12 cellular contexts compared by ENCODE assay signal in genomic region chr22:33247758-33248157, GRCh38.
DNase-seq lines count a peak whose midpoint lies in the region; ATAC-seq and TF ChIP-seq lines count a peak whose summit lies in the region.
"Had no signal": no experiment of that assay in that cellular context is flagged by ENCODE, and none has a peak within 500 bp of the region (broad histone marks: within the 10 kb centered on the region; RNA-seq: fewer than 3 reads in every experiment).

No MANE protein-coding gene starts in this region.

- no peaks in the 10 kb centered on the region for H3K9me3 Mint-ChIP-seq in MCF 10A (ENCODE audit: unreplicated experiment)
- H3K9me3 Mint-ChIP-seq in stimulated activated naive CD8-positive, alpha-beta T cell treated with anti-CD3 and anti-CD28 coated beads, Interleukin-15, amount 100 ng/mL, for 72 hours, result peaks cover 0 to 6% of the 10 kb centered on the region in 2 donors

- CTCF ChIA-PET in MCF 10A (lab: Yijun Ruan, JAX), result interaction anchor here (1.2 to 1.6 kb wide), 2 partner anchors 27 to 38 kb away, joined by 4 read pairs; no protein-coding TSS in a partner anchor

- H3K4me3 ChIP-seq in breast epithelium (no peak overlapping the region), thoracic aorta (no peak overlapping the region), left lung (no peak overlapping the region)
- H3K4me3 ChIP-seq: neural progenitor cell had no signal

- no TSS peak for BruUV-seq in MCF 10A (replicated peaks; lab: Mats Ljungman, UMichigan)

- no peak for TF ChIP-seq POLR2A in breast epithelium (IDR thresholded peaks at IDR 0.05)

- H3K27ac Mint-ChIP-seq in MCF 10A (ENCODE audit: low read depth, unreplicated experiment), result peak overlapping the region; percentile 88
- no peak overlapping the region for H3K27ac Mint-ChIP-seq in stimulated activated naive CD8-positive, alpha-beta T cell treated with anti-CD3 and anti-CD28 coated beads, Interleukin-15, amount 100 ng/mL, for 72 hours
- H3K27ac Mint-ChIP-seq: neural progenitor cell had no signal

- intact Hi-C loops in MCF 10A (cut with micrococcal nuclease) (no loop called here), breast epithelium (cut with DNase I; ENCODE audit: low total_unique reads) (no loop called here), left lung (cut with DNase I) (no loop called here)

- H3K27ac ChIP-seq in breast epithelium (no peak overlapping the region), thoracic aorta (peak overlapping the region in 1 of 2 donors; percentile 56), left lung (no peak overlapping the region)
- H3K27ac ChIP-seq: neural progenitor cell had no signal

- no peaks in the 10 kb centered on the region for H3K36me3 ChIP-seq in breast epithelium
- no peaks in the 10 kb centered on the region for H3K36me3 ChIP-seq in thoracic aorta
- H3K36me3 ChIP-seq in left lung, result no peaks in the 10 kb centered on the region
- H3K36me3 ChIP-seq: neural progenitor cell had no signal

- H3K4me3 Mint-ChIP-seq in MCF 10A (ENCODE audit: unreplicated experiment), result no peak overlapping the region
- no peak overlapping the region for H3K4me3 Mint-ChIP-seq in stimulated activated naive CD8-positive, alpha-beta T cell treated with anti-CD3 and anti-CD28 coated beads, Interleukin-15, amount 100 ng/mL, for 72 hours
- H3K4me3 Mint-ChIP-seq: neural progenitor cell had no signal

- H3K4me1 ChIP-seq in breast epithelium (no peaks in the 10 kb centered on the region), thoracic aorta (ENCODE audit: control insufficient read depth in 1 of 2, low read depth in 2 of 2) (peaks cover 3 to 35% of the 10 kb centered on the region in 2 donors), left lung (no peaks in the 10 kb centered on the region)
- H3K4me1 ChIP-seq: neural progenitor cell had no signal

- DNase-seq in MCF 10A (ENCODE audit: unreplicated experiment), result no peak
- no peak for DNase-seq in breast epithelium (ENCODE audit: low spot score in 2 of 2)
- peak; percentile 3 for DNase-seq in RKO (ENCODE audit: low spot score)
- DNase-seq in thoracic aorta (ENCODE audit: low spot score), result no peak
- no peak for DNase-seq in stimulated activated naive CD8-positive, alpha-beta T cell treated with anti-CD3 and anti-CD28 coated beads, Interleukin-15, amount 100 ng/mL, for 72 hours
- DNase-seq in left lung, result no peak
- DNase-seq: activated CD8-positive, alpha-beta memory T cell treated with anti-CD3 and anti-CD28 coated beads, Interleukin-2, amount 50 U/mL, for 48 hours; NCI-H510A treated with DMSO at 0.1 percent for 48 hours; SHP77 had no signal

- no peaks in the 10 kb centered on the region for H3K27me3 Mint-ChIP-seq in MCF 10A (ENCODE audit: insufficient read depth, unreplicated experiment)
- H3K27me3 Mint-ChIP-seq in stimulated activated naive CD8-positive, alpha-beta T cell treated with anti-CD3 and anti-CD28 coated beads, Interleukin-15, amount 100 ng/mL, for 72 hours, result peaks cover 24% of the 10 kb centered on the region

- H3K9me3 ChIP-seq in breast epithelium (peaks cover 0 to 4% of the 10 kb centered on the region in 2 donors), thoracic aorta (no peaks in the 10 kb centered on the region), left lung (peaks cover 0 to 19% of the 10 kb centered on the region in 2 donors)

- H3K27me3 ChIP-seq in breast epithelium, result no peaks in the 10 kb centered on the region
- H3K27me3 ChIP-seq in thoracic aorta (replicated peaks; ENCODE audit: insufficient read depth), result no peaks in the 10 kb centered on the region
- H3K27me3 ChIP-seq in left lung, result no peaks in the 10 kb centered on the region

- ATAC-seq in HG02642 (IDR thresholded peaks at IDR 0.05; ENCODE audit: poor library complexity, unreplicated experiment) (peak; percentile 60), thoracic aorta (ENCODE audit: insufficient number of reproducible peaks, low FRiP score, low read depth) (peak; percentile 60), HG02970 (IDR thresholded peaks at IDR 0.05; ENCODE audit: low FRiP score, unreplicated experiment) (no peak), left lung (no peak)
- no peak for ATAC-seq in stimulated activated naive CD8-positive, alpha-beta T cell treated with anti-CD3 and anti-CD28 coated beads, Interleukin-15, amount 100 ng/mL, for 72 hours

- POLR2A ChIA-PET in MCF 10A (lab: Yijun Ruan, JAX), result interaction anchor here (0.7 kb wide), 1 partner anchor 134 kb away, joined by 3 read pairs; no protein-coding TSS in a partner anchor

- TF ChIP-seq CTCF in MCF 10A (IDR thresholded peaks at IDR 0.05; ENCODE audit: unreplicated experiment), result no peak
- no peak for TF ChIP-seq CTCF in breast epithelium (IDR thresholded peaks at IDR 0.05)
- no peak for TF ChIP-seq CTCF in thoracic aorta (IDR thresholded peaks at IDR 0.05)
- TF ChIP-seq CTCF in left lung (IDR thresholded peaks at IDR 0.05), result no peak

- H3K36me3 Mint-ChIP-seq in MCF 10A (ENCODE audit: insufficient read depth, unreplicated experiment), result no peaks in the 10 kb centered on the region
- H3K36me3 Mint-ChIP-seq: neural progenitor cell had no signal

- H3K4me1 Mint-ChIP-seq in MCF 10A (ENCODE audit: insufficient read depth, unreplicated experiment), result peaks cover 24% of the 10 kb centered on the region
- H3K4me1 Mint-ChIP-seq in stimulated activated naive CD8-positive, alpha-beta T cell treated with anti-CD3 and anti-CD28 coated beads, Interleukin-15, amount 100 ng/mL, for 72 hours, result no peaks in the 10 kb centered on the region

Comparison
In these comparisons a context has a peak if more than half of its experiments do, and no peak if none do; other contexts are left out.
1. ATAC-seq: peak in HG02642 (single experiment) and thoracic aorta (single experiment); none in HG02970 (single experiment), stimulated activated naive CD8-positive, alpha-beta T cell treated with anti-CD3 and anti-CD28 coated beads, Interleukin-15, amount 100 ng/mL, for 72 hours (single experiment) and left lung (single experiment).